ENCODE assay signal across 6 cellular contexts in the genomic region with DNA sequence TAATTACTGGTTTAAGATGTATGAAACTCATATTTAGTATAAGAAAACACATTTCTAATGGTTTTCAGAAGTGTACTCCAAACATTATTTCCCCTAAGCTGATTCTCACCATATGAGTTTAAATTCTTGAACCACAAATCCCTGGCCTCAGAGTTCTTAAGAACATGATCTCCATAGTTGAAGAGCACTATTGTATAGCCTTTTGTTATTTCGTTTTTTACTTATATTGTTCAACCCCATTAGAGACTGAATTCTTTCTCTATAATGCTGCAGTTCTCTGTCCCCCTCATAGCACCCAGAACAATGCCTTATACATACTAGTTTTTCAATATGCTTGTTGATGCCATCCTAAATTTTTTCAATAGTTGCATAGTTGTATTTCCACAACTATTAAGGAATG.
"Had no signal": no experiment of that assay in that cellular context is flagged by ENCODE, and none has a peak within 500 bp of the region (broad histone marks: within the 10 kb centered on the region; RNA-seq: fewer than 3 reads in every experiment).

No MANE protein-coding gene starts in this region.

- ATAC-seq: HepG2, K562 had no signal

- H3K27ac ChIP-seq: HL-60 had no signal

- DNase-seq: IMR-90, KBM-7 had no signal

- H3K27ac Mint-ChIP-seq: IgD-negative memory B cell had no signal

- H3K4me3 Mint-ChIP-seq: IgD-negative memory B cell had no signal

- H3K4me3 ChIP-seq: K562 had no signal

- H3K4me1 Mint-ChIP-seq: IgD-negative memory B cell had no signal
